1 cellular context compared by ENCODE assay signal in the genomic region with DNA sequence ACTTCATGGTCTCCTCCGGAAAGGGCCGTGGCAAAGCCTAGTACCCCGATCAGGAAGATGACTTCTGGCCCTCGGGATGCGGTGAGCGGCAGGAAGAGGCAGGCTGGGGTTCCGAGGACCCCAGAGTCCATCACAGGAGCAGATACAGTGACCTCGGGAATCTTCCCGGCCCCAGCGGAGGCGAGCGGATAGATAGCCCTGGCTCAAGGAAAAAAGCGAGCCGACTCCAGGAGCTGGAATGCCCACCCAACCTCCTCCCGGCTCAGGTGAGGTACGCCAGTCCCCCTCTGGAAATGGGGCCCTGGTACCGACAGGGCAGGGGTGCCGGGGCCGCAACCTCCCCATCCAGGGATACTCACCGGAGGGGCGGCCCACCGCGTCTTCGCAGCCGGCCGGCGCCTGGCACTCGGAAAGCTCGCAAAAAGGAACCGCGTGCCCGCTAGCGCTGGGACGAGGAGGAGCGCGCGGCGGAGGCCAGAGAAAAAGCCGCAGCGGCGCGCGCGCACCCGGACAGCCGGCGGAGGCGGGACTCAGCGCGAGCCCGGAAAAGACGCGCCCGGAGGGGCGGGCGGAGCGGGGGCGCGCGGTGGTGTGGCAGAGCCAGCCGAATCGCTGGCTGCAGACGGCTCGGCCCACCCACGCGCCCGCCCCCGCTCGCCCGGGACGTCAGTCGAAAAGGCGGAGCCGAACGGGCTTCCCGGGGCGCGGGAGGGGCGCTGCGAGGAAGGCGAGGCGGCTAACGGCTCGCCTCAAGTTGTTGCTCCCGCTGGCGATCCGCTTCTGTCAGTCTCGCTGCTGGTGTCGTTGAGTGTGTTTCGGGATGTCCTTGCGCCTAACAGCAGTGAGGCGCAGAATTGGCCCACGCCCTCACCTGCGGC.
TF ChIP-seq lines count a peak whose summit lies in the region.

A gene (minus strand): TSS at position 478 of the 878 bp plus-strand sequence. CDS start 49,894 bp downstream, outside the sequence.

TF ChIP-seq in HepG2, 621 proteins besides CTCF, POLR2A, EP300 and RAD21 (continued from another document and continues in another):
- TF ChIP-seq, protein P1, sequence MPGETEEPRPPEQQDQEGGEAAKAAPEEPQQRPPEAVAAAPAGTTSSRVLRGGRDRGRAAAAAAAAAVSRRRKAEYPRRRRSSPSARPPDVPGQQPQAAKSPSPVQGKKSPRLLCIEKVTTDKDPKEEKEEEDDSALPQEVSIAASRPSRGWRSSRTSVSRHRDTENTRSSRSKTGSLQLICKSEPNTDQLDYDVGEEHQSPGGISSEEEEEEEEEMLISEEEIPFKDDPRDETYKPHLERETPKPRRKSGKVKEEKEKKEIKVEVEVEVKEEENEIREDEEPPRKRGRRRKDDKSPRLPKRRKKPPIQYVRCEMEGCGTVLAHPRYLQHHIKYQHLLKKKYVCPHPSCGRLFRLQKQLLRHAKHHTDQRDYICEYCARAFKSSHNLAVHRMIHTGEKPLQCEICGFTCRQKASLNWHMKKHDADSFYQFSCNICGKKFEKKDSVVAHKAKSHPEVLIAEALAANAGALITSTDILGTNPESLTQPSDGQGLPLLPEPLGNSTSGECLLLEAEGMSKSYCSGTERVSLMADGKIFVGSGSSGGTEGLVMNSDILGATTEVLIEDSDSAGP (CRISPR knock-in tag; IDR thresholded peaks at IDR 0.05; ENCODE audit: borderline replicate concordance), result peak; percentile 47
- TF ChIP-seq, protein P2, sequence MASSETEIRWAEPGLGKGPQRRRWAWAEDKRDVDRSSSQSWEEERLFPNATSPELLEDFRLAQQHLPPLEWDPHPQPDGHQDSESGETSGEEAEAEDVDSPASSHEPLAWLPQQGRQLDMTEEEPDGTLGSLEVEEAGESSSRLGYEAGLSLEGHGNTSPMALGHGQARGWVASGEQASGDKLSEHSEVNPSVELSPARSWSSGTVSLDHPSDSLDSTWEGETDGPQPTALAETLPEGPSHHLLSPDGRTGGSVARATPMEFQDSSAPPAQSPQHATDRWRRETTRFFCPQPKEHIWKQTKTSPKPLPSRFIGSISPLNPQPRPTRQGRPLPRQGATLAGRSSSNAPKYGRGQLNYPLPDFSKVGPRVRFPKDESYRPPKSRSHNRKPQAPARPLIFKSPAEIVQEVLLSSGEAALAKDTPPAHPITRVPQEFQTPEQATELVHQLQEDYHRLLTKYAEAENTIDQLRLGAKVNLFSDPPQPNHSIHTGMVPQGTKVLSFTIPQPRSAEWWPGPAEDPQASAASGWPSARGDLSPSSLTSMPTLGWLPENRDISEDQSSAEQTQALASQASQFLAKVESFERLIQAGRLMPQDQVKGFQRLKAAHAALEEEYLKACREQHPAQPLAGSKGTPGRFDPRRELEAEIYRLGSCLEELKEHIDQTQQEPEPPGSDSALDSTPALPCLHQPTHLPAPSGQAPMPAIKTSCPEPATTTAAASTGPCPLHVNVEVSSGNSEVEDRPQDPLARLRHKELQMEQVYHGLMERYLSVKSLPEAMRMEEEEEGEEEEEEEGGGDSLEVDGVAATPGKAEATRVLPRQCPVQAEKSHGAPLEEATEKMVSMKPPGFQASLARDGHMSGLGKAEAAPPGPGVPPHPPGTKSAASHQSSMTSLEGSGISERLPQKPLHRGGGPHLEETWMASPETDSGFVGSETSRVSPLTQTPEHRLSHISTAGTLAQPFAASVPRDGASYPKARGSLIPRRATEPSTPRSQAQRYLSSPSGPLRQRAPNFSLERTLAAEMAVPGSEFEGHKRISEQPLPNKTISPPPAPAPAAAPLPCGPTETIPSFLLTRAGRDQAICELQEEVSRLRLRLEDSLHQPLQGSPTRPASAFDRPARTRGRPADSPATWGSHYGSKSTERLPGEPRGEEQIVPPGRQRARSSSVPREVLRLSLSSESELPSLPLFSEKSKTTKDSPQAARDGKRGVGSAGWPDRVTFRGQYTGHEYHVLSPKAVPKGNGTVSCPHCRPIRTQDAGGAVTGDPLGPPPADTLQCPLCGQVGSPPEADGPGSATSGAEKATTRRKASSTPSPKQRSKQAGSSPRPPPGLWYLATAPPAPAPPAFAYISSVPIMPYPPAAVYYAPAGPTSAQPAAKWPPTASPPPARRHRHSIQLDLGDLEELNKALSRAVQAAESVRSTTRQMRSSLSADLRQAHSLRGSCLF (CRISPR knock-in tag; IDR thresholded peaks at IDR 0.05; ENCODE audit: borderline replicate concordance), result no peak
- TF ChIP-seq MED1 (CRISPR knock-in tag; IDR thresholded peaks at IDR 0.05) (peak; percentile 66; the same call in 1 of the 2 replicates), MED8 (CRISPR knock-in tag; IDR thresholded peaks at IDR 0.05; ENCODE audit: insufficient replicate concordance) (peak; percentile 88), ZBTB38 (CRISPR knock-in tag; IDR thresholded peaks at IDR 0.05) (peak; percentile 58; the same call in 1 of the 2 replicates), NFYB (CRISPR knock-in tag; IDR thresholded peaks at IDR 0.05) (peak; percentile 57), ZNF274 (CRISPR knock-in tag; IDR thresholded peaks at IDR 0.05) (no peak), TAF1 (CRISPR knock-in tag; IDR thresholded peaks at IDR 0.05) (peak; percentile 86), KMT2B (CRISPR knock-in tag; IDR thresholded peaks at IDR 0.05) (0 out of 2 replicates have a peak, but pooled peaks have one; percentile 42), HHEX (CRISPR knock-in tag; IDR thresholded peaks at IDR 0.05) (no peak)
- TF ChIP-seq, protein P3, sequence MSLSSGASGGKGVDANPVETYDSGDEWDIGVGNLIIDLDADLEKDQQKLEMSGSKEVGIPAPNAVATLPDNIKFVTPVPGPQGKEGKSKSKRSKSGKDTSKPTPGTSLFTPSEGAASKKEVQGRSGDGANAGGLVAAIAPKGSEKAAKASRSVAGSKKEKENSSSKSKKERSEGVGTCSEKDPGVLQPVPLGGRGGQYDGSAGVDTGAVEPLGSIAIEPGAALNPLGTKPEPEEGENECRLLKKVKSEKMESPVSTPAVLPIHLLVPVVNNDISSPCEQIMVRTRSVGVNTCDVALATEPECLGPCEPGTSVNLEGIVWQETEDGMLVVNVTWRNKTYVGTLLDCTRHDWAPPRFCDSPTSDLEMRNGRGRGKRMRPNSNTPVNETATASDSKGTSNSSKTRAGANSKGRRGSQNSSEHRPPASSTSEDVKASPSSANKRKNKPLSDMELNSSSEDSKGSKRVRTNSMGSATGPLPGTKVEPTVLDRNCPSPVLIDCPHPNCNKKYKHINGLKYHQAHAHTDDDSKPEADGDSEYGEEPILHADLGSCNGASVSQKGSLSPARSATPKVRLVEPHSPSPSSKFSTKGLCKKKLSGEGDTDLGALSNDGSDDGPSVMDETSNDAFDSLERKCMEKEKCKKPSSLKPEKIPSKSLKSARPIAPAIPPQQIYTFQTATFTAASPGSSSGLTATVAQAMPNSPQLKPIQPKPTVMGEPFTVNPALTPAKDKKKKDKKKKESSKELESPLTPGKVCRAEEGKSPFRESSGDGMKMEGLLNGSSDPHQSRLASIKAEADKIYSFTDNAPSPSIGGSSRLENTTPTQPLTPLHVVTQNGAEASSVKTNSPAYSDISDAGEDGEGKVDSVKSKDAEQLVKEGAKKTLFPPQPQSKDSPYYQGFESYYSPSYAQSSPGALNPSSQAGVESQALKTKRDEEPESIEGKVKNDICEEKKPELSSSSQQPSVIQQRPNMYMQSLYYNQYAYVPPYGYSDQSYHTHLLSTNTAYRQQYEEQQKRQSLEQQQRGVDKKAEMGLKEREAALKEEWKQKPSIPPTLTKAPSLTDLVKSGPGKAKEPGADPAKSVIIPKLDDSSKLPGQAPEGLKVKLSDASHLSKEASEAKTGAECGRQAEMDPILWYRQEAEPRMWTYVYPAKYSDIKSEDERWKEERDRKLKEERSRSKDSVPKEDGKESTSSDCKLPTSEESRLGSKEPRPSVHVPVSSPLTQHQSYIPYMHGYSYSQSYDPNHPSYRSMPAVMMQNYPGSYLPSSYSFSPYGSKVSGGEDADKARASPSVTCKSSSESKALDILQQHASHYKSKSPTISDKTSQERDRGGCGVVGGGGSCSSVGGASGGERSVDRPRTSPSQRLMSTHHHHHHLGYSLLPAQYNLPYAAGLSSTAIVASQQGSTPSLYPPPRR (CRISPR knock-in tag; IDR thresholded peaks at IDR 0.05; ENCODE audit: borderline replicate concordance), result 0 out of 2 replicates have a peak, but pooled peaks have one; percentile 23
- TF ChIP-seq, protein P4, sequence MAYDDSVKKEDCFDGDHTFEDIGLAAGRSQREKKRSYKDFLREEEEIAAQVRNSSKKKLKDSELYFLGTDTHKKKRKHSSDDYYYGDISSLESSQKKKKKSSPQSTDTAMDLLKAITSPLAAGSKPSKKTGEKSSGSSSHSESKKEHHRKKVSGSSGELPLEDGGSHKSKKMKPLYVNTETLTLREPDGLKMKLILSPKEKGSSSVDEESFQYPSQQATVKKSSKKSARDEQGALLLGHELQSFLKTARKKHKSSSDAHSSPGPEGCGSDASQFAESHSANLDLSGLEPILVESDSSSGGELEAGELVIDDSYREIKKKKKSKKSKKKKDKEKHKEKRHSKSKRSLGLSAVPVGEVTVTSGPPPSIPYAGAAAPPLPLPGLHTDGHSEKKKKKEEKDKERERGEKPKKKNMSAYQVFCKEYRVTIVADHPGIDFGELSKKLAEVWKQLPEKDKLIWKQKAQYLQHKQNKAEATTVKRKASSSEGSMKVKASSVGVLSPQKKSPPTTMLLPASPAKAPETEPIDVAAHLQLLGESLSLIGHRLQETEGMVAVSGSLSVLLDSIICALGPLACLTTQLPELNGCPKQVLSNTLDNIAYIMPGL (CRISPR knock-in tag; IDR thresholded peaks at IDR 0.05; ENCODE audit: borderline replicate concordance in 1 of 2, low read depth in 1 of 2), result peak in 1 of 2 experiments; percentile 42; a peak in 1 of 4 replicates
- TF ChIP-seq, protein P5, sequence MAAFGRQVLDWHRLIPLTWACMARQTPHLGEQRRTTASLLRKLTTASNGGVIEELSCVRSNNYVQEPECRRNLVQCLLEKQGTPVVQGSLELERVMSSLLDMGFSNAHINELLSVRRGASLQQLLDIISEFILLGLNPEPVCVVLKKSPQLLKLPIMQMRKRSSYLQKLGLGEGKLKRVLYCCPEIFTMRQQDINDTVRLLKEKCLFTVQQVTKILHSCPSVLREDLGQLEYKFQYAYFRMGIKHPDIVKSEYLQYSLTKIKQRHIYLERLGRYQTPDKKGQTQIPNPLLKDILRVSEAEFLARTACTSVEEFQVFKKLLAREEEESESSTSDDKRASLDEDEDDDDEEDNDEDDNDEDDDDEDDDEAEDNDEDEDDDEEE (CRISPR knock-in tag; IDR thresholded peaks at IDR 0.05), result no peak
- TF ChIP-seq, protein P6, sequence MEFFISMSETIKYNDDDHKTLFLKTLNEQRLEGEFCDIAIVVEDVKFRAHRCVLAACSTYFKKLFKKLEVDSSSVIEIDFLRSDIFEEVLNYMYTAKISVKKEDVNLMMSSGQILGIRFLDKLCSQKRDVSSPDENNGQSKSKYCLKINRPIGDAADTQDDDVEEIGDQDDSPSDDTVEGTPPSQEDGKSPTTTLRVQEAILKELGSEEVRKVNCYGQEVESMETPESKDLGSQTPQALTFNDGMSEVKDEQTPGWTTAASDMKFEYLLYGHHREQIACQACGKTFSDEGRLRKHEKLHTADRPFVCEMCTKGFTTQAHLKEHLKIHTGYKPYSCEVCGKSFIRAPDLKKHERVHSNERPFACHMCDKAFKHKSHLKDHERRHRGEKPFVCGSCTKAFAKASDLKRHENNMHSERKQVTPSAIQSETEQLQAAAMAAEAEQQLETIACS (CRISPR knock-in tag; IDR thresholded peaks at IDR 0.05), result peak; percentile 90
- TF ChIP-seq, protein P7, sequence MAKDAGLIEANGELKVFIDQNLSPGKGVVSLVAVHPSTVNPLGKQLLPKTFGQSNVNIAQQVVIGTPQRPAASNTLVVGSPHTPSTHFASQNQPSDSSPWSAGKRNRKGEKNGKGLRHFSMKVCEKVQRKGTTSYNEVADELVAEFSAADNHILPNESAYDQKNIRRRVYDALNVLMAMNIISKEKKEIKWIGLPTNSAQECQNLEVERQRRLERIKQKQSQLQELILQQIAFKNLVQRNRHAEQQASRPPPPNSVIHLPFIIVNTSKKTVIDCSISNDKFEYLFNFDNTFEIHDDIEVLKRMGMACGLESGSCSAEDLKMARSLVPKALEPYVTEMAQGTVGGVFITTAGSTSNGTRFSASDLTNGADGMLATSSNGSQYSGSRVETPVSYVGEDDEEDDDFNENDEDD (CRISPR knock-in tag; IDR thresholded peaks at IDR 0.05; ENCODE audit: borderline replicate concordance), result peak; percentile 15; the same call in 1 of the 2 replicates
- TF ChIP-seq, protein P8, sequence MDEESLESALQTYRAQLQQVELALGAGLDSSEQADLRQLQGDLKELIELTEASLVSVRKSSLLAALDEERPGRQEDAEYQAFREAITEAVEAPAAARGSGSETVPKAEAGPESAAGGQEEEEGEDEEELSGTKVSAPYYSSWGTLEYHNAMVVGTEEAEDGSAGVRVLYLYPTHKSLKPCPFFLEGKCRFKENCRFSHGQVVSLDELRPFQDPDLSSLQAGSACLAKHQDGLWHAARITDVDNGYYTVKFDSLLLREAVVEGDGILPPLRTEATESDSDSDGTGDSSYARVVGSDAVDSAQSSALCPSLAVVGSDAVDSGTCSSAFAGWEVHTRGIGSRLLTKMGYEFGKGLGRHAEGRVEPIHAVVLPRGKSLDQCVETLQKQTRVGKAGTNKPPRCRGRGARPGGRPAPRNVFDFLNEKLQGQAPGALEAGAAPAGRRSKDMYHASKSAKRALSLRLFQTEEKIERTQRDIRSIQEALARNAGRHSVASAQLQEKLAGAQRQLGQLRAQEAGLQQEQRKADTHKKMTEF (CRISPR knock-in tag; IDR thresholded peaks at IDR 0.05), result peak; percentile 42; the same call in 1 of the 2 replicates
- TF ChIP-seq, protein P9, sequence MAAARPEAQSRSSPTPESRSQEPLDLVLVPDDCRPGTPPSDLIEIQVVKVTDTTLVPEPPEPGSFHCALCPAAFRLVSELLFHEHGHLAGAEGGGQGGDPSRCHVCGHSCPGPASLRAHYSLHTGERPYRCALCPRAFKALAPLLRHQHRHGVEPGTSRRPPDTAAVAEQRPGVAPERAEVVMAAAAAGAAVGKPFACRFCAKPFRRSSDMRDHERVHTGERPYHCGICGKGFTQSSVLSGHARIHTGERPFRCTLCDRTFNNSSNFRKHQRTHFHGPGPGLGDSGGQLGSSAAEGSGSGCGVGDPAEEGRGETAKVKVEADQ (CRISPR knock-in tag; IDR thresholded peaks at IDR 0.05; ENCODE audit: borderline replicate concordance), result 0 out of 2 replicates have a peak, but pooled peaks have one; percentile 46
- TF ChIP-seq, protein P10, sequence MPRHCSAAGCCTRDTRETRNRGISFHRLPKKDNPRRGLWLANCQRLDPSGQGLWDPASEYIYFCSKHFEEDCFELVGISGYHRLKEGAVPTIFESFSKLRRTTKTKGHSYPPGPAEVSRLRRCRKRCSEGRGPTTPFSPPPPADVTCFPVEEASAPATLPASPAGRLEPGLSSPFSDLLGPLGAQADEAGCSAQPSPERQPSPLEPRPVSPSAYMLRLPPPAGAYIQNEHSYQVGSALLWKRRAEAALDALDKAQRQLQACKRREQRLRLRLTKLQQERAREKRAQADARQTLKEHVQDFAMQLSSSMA (CRISPR knock-in tag; IDR thresholded peaks at IDR 0.05), result no peak
- TF ChIP-seq, protein P11, sequence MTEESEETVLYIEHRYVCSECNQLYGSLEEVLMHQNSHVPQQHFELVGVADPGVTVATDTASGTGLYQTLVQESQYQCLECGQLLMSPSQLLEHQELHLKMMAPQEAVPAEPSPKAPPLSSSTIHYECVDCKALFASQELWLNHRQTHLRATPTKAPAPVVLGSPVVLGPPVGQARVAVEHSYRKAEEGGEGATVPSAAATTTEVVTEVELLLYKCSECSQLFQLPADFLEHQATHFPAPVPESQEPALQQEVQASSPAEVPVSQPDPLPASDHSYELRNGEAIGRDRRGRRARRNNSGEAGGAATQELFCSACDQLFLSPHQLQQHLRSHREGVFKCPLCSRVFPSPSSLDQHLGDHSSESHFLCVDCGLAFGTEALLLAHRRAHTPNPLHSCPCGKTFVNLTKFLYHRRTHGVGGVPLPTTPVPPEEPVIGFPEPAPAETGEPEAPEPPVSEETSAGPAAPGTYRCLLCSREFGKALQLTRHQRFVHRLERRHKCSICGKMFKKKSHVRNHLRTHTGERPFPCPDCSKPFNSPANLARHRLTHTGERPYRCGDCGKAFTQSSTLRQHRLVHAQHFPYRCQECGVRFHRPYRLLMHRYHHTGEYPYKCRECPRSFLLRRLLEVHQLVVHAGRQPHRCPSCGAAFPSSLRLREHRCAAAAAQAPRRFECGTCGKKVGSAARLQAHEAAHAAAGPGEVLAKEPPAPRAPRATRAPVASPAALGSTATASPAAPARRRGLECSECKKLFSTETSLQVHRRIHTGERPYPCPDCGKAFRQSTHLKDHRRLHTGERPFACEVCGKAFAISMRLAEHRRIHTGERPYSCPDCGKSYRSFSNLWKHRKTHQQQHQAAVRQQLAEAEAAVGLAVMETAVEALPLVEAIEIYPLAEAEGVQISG (CRISPR knock-in tag; IDR thresholded peaks at IDR 0.05), result no peak
